22 cellular contexts compared by ENCODE assay signal in genomic region chr3:25485673-25486072, GRCh38. TPM values are rescaled to one million over a fixed set of nuclear protein-coding genes. Genes with fewer than 3 reads are reported as not detected.
"Had no signal": no experiment of that assay in that cellular context is flagged by ENCODE, and none has a peak within 500 bp of the region (broad histone marks: within the 10 kb centered on the region; RNA-seq: fewer than 3 reads in every experiment).

No MANE protein-coding gene starts in this region.

- H3K4me1 Mint-ChIP-seq: activated naive CD8-positive, alpha-beta T cell treated with anti-CD3 and anti-CD28 coated beads, Interleukin-2, amount 50 U/mL, for 24 hours; T-cell had no signal

- H3K36me3 ChIP-seq: ovary, prostate gland, thyroid gland had no signal

- DNase-seq: activated CD4-positive, alpha-beta T cell treated with anti-CD3 and anti-CD28 coated beads for 1 hour; activated CD4-positive, alpha-beta T cell treated with anti-CD3 and anti-CD28 coated beads, Interleukin-2, amount 50 U/mL, for 1 hour; activated CD8-positive, alpha-beta T cell treated with anti-CD3 and anti-CD28 coated beads, Interleukin-2, amount 10 ng/mL, durations not matched to agents 7 days and 5 days; activated gamma-delta T cell; activated naive CD4-positive, alpha-beta T cell treated with anti-CD3 and anti-CD28 coated beads, Interleukin-2, amount 50 U/mL, for 16 hours; activated naive CD8-positive, alpha-beta T cell treated with anti-CD3 and anti-CD28 coated beads, Interleukin-2, amount 50 U/mL, for 24 hours; central memory CD4-positive, alpha-beta T cell; dermis blood vessel endothelial cell; effector CD8-positive, alpha-beta T cell; foreskin melanocyte; hippocampal formation; kidney glomerular epithelial cell; mesenchymal stem cell; mucosa of descending colon; ovary; stimulated activated CD4-positive, alpha-beta T cell treated with anti-CD3 and anti-CD28 coated beads, Interleukin-12 subunit alpha, Interleukin-12 subunit beta, amount 100 ng/mL, for 4 hours; stimulated activated CD4-positive, alpha-beta T cell treated with anti-CD3 and anti-CD28 coated beads, Interleukin-4, amount 100 ng/mL, for 4 hours; stimulated activated naive CD8-positive, alpha-beta T cell treated with anti-CD3 and anti-CD28 coated beads, Interleukin-15, Interleukin-2, amounts not matched to agents 100 U/mL and 50 U/mL, for 24 hours; T-cell; thyroid gland had no signal

- H3K27me3 Mint-ChIP-seq: activated naive CD8-positive, alpha-beta T cell treated with anti-CD3 and anti-CD28 coated beads, Interleukin-2, amount 50 U/mL, for 24 hours; T-cell had no signal

- H3K27ac Mint-ChIP-seq: activated CD8-positive, alpha-beta T cell treated with anti-CD3 and anti-CD28 coated beads, Interleukin-2, amount 10 ng/mL, durations not matched to agents 7 days and 5 days; activated naive CD8-positive, alpha-beta T cell treated with anti-CD3 and anti-CD28 coated beads, Interleukin-2, amount 50 U/mL, for 24 hours; activated T-helper 1 cell treated with anti-CD3 and anti-CD28 coated beads, Interleukin-12 subunit alpha, Interleukin-12 subunit beta, Interleukin-2, Interleukin-4 antibody, amounts not matched to agents 30 ng/mL and 10 ng/mL and 1 ng/mL, durations not matched to agents 14 hours and 24 hours and 36 hours; T-cell had no signal

- H3K36me3 Mint-ChIP-seq: T-cell had no signal

- H3K27me3 ChIP-seq: ovary, thyroid gland had no signal

- H3K4me3 ChIP-seq: mucosa of descending colon, ovary, prostate gland, thyroid gland had no signal

- H3K9me3 Mint-ChIP-seq: activated naive CD8-positive, alpha-beta T cell treated with anti-CD3 and anti-CD28 coated beads, Interleukin-2, amount 50 U/mL, for 24 hours; activated T-helper 1 cell treated with anti-CD3 and anti-CD28 coated beads, Interleukin-12 subunit alpha, Interleukin-12 subunit beta, Interleukin-2, Interleukin-4 antibody, amounts not matched to agents 30 ng/mL and 10 ng/mL and 1 ng/mL, durations not matched to agents 14 hours and 24 hours and 36 hours had no signal

- ATAC-seq: activated CD8-positive, alpha-beta T cell treated with anti-CD3 and anti-CD28 coated beads, Interleukin-2, amount 10 ng/mL, durations not matched to agents 7 days and 5 days; activated naive CD8-positive, alpha-beta T cell treated with anti-CD3 and anti-CD28 coated beads, Interleukin-2, amount 50 U/mL, for 24 hours; mucosa of descending colon; stimulated activated naive CD8-positive, alpha-beta T cell treated with anti-CD3 and anti-CD28 coated beads, Interleukin-15, Interleukin-2, amounts not matched to agents 100 U/mL and 50 U/mL, for 24 hours; T-cell had no signal

- H3K27ac ChIP-seq: ovary, prostate gland, thyroid gland had no signal

- H3K4me3 Mint-ChIP-seq: activated CD8-positive, alpha-beta T cell treated with anti-CD3 and anti-CD28 coated beads, Interleukin-2, amount 10 ng/mL, durations not matched to agents 7 days and 5 days; activated naive CD8-positive, alpha-beta T cell treated with anti-CD3 and anti-CD28 coated beads, Interleukin-2, amount 50 U/mL, for 24 hours; activated T-helper 1 cell treated with anti-CD3 and anti-CD28 coated beads, Interleukin-12 subunit alpha, Interleukin-12 subunit beta, Interleukin-2, Interleukin-4 antibody, amounts not matched to agents 30 ng/mL and 10 ng/mL and 1 ng/mL, durations not matched to agents 14 hours and 24 hours and 36 hours; T-cell had no signal

- H3K9me3 ChIP-seq: mucosa of descending colon, ovary, prostate gland, thyroid gland had no signal

RNA-seq across cellular contexts. Expression of gene RARB, which starts 57.6 kb away (rescaled TPM):
- total RNA-seq: activated CD8-positive, alpha-beta T cell treated with anti-CD3 and anti-CD28 coated beads, Interleukin-2, amount 10 ng/mL, durations not matched to agents 7 days and 5 days; activated T-helper 1 cell treated with anti-CD3 and anti-CD28 coated beads, Interleukin-12 subunit alpha, Interleukin-12 subunit beta, Interleukin-2, Interleukin-4 antibody, amounts not matched to agents 30 ng/mL and 10 ng/mL and 1 ng/mL, durations not matched to agents 14 hours and 24 hours and 36 hours; T-cell had no signal
